ENCODE assay signal across 8 cellular contexts in the genomic region with DNA sequence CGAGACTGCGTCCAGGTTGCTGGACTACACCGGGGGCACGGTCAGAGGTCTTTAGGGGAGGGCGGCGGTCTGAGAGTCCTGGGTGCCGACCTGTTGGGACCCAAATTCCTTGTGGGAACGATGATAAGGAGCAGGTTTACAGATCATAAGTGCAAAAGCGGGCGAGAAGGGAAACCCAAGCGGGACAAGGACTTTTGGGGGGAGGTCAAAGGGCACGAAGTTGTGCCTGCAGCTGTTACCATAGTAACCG. TPM values are rescaled to one million over a fixed set of nuclear protein-coding genes. Genes with fewer than 3 reads are reported as not detected.
DNase-seq lines count a peak whose midpoint lies in the region; ATAC-seq and TF ChIP-seq lines count a peak whose summit lies in the region.

No MANE protein-coding gene starts in this region.

- DNase-seq in SK-N-SH (no peak), epithelial cell of prostate (ENCODE audit: low read depth, low spot score) (no peak), omental fat pad (ENCODE audit: low spot score) (peak; percentile 84), upper lobe of left lung (peak in 1 of 2 donors; percentile 94), UCSD-AML1 (lab: John Stamatoyannopoulos, UW; ENCODE audit: unreplicated experiment) (no peak)
- DNase-seq in activated CD4-positive, alpha-beta T cell treated with anti-CD3 and anti-CD28 coated beads, Interleukin-2, amount 50 U/mL, for 1 hour, result peak; percentile 78

- 3% methylated on average over 5 of the region's 13 CpGs for WGBS in SK-N-SH (ENCODE audit: low lambda C conversion rate)
- 0% methylated on average over 10 to 11 of the region's 13 CpGs for WGBS in upper lobe of left lung, 2 donors

- H3K4me3 ChIP-seq in SK-N-SH (ENCODE audit: low read depth in 2 of 2, low read length in 1 of 2) (peak overlapping the region; percentile 93 to 99), upper lobe of left lung (peak overlapping the region; percentile 88 to 94 (median 92))

- peaks cover 36 to 39% of the 10 kb centered on the region in 2 experiments for H3K36me3 ChIP-seq in SK-N-SH (replicated peaks in 1 of 2; ENCODE audit: control insufficient read depth in 1 of 2, insufficient read depth in 2 of 2, low read length in 1 of 2)
- H3K36me3 ChIP-seq in upper lobe of left lung, result peaks cover 0 to 32% (median 28%) of the 10 kb centered on the region in 4 donors

- CTCF ChIA-PET in SK-N-SH (lab: Yijun Ruan, JAX), result interaction anchor here (1.0 to 9.4 kb wide), 3 partner anchors 14 to 73 kb away, joined by 3 to 140 read pairs (median 17); no protein-coding TSS in a partner anchor

- peaks cover 41% of the 10 kb centered on the region for H3K79me2 ChIP-seq in SK-N-SH (ENCODE audit: insufficient read depth)

- no peak for TF ChIP-seq CTCF in SK-N-SH (IDR thresholded peaks at IDR 0.05)
- TF ChIP-seq CTCF in omental fat pad (IDR thresholded peaks at IDR 0.05), result no peak
- peak in 1 of 6 experiments; percentile 8 for TF ChIP-seq CTCF in upper lobe of left lung (IDR thresholded peaks at IDR 0.05)

- peaks cover 15 to 17% of the 10 kb centered on the region in 2 experiments for H3K4me1 ChIP-seq in SK-N-SH (ENCODE audit: control insufficient read depth in 1 of 2, insufficient read depth in 2 of 2, low read depth in 1 of 2, low read length in 1 of 2)
- peaks cover 17 to 25% (median 22%) of the 10 kb centered on the region in 4 donors for H3K4me1 ChIP-seq in upper lobe of left lung

- POLR2A ChIA-PET in SK-N-SH (lab: Yijun Ruan, JAX), result interaction anchor here (1.1 to 3.6 kb wide), 4 partner anchors 9 to 59 kb away, joined by 3 to 22 read pairs (median 12); partner anchors contain the start of gene ABCF1

- peak in 1 of 4 donors; percentile 39 for TF ChIP-seq POLR2A in upper lobe of left lung (IDR thresholded peaks at IDR 0.05)

- no peak for TF ChIP-seq RAD21 in SK-N-SH (IDR thresholded peaks at IDR 0.05; ENCODE audit: low read length)

- H3F3A ChIP-seq in SK-N-SH (replicated peaks; ENCODE audit: insufficient read depth), result peaks cover 10% of the 10 kb centered on the region

- no peaks in the 10 kb centered on the region for H3K27me3 ChIP-seq in SK-N-SH (ENCODE audit: insufficient read depth)
- no peaks in the 10 kb centered on the region for H3K27me3 ChIP-seq in upper lobe of left lung

- peak overlapping the region; percentile 93 for H3K9ac ChIP-seq in SK-N-SH

- TF ChIP-seq EP300 in SK-N-SH (IDR thresholded peaks at IDR 0.05; ENCODE audit: borderline replicate concordance in 1 of 2, low read depth in 1 of 2, low read length in 1 of 2), result no peak
- no peak for TF ChIP-seq EP300 in upper lobe of left lung (IDR thresholded peaks at IDR 0.05)

- H3K9me3 ChIP-seq in SK-N-SH, result no peaks in the 10 kb centered on the region
- H3K9me3 ChIP-seq in upper lobe of left lung, result no peaks in the 10 kb centered on the region

- no peak for ATAC-seq in SK-N-SH treated with all-trans-retinoic acid at 6 μM for 48 hours
- no peak for ATAC-seq in omental fat pad (ENCODE audit: low FRiP score)
- no peak for ATAC-seq in upper lobe of left lung (ENCODE audit: low FRiP score in 2 of 2)
- no peak for ATAC-seq in GM19023 (IDR thresholded peaks at IDR 0.05; ENCODE audit: unreplicated experiment)

- peak overlapping the region; percentile 90 to 99 for H3K27ac ChIP-seq in SK-N-SH (ENCODE audit: low read depth in 2 of 2, low read length in 1 of 2)
- peak overlapping the region; percentile 90 for H3K27ac ChIP-seq in epithelial cell of prostate
- peak overlapping the region; percentile 96 to 99 (median 98) for H3K27ac ChIP-seq in upper lobe of left lung

- H3K4me2 ChIP-seq in SK-N-SH, result peak overlapping the region; percentile 95

- H3K9me2 ChIP-seq in SK-N-SH, result no peaks in the 10 kb centered on the region

- H4K20me1 ChIP-seq in SK-N-SH (ENCODE audit: insufficient read depth), result no peaks in the 10 kb centered on the region

- peak overlapping the region; percentile 87 for H2AFZ ChIP-seq in SK-N-SH (ENCODE audit: low read depth)

TF ChIP-seq in SK-N-SH, 30 proteins besides CTCF, POLR2A, EP300 and RAD21 (continues in another document):
- TF ChIP-seq NRF1 (IDR thresholded peaks at IDR 0.05; ENCODE audit: low read depth, low read length) (no peak), SMC3 (IDR thresholded peaks at IDR 0.05; ENCODE audit: low read depth, low read length) (no peak), FOXM1 (IDR thresholded peaks at IDR 0.05; ENCODE audit: low read depth) (no peak), FOSL2 (IDR thresholded peaks at IDR 0.05; ENCODE audit: borderline replicate concordance, low read depth) (no peak), NFIC (IDR thresholded peaks at IDR 0.05; ENCODE audit: borderline replicate concordance) (no peak), FOXJ3 (CRISPR knock-in tag; IDR thresholded peaks at IDR 0.05) (no peak), TEAD4 (IDR thresholded peaks at IDR 0.05; ENCODE audit: borderline replicate concordance, insufficient read depth) (no peak), CHD2 (IDR thresholded peaks at IDR 0.05; ENCODE audit: low read length, partially characterized antibody) (no peak)
- TF ChIP-seq, protein P1, sequence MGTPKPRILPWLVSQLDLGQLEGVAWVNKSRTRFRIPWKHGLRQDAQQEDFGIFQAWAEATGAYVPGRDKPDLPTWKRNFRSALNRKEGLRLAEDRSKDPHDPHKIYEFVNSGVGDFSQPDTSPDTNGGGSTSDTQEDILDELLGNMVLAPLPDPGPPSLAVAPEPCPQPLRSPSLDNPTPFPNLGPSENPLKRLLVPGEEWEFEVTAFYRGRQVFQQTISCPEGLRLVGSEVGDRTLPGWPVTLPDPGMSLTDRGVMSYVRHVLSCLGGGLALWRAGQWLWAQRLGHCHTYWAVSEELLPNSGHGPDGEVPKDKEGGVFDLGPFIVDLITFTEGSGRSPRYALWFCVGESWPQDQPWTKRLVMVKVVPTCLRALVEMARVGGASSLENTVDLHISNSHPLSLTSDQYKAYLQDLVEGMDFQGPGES (IDR thresholded peaks at IDR 0.05; ENCODE audit: low read depth, low read length), result no peak

TF ChIP-seq in SK-N-SH treated with all-trans-retinoic acid at 6 μM for 48 hours, 23 proteins besides CTCF, POLR2A, EP300 and RAD21 (continues in another document):
- TF ChIP-seq PPARA (CRISPR knock-in tag; IDR thresholded peaks at IDR 0.05; ENCODE audit: borderline replicate concordance), result no peak
- TF ChIP-seq ARNTL (CRISPR knock-in tag; IDR thresholded peaks at IDR 0.05; ENCODE audit: borderline replicate concordance, low read depth), result no peak
- no peak for TF ChIP-seq RARB (CRISPR knock-in tag; IDR thresholded peaks at IDR 0.05)
- TF ChIP-seq TOX (CRISPR knock-in tag; IDR thresholded peaks at IDR 0.05; ENCODE audit: borderline replicate concordance), result no peak
- TF ChIP-seq BACH2 (CRISPR knock-in tag; IDR thresholded peaks at IDR 0.05; ENCODE audit: borderline replicate concordance), result no peak
- TF ChIP-seq, protein P2, sequence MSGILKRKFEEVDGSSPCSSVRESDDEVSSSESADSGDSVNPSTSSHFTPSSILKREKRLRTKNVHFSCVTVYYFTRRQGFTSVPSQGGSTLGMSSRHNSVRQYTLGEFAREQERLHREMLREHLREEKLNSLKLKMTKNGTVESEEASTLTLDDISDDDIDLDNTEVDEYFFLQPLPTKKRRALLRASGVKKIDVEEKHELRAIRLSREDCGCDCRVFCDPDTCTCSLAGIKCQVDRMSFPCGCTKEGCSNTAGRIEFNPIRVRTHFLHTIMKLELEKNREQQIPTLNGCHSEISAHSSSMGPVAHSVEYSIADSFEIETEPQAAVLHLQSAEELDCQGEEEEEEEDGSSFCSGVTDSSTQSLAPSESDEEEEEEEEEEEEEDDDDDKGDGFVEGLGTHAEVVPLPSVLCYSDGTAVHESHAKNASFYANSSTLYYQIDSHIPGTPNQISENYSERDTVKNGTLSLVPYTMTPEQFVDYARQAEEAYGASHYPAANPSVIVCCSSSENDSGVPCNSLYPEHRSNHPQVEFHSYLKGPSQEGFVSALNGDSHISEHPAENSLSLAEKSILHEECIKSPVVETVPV (CRISPR knock-in tag; IDR thresholded peaks at IDR 0.05), result no peak
- no peak for TF ChIP-seq OSR1 (CRISPR knock-in tag; IDR thresholded peaks at IDR 0.05)
- TF ChIP-seq, protein P3, sequence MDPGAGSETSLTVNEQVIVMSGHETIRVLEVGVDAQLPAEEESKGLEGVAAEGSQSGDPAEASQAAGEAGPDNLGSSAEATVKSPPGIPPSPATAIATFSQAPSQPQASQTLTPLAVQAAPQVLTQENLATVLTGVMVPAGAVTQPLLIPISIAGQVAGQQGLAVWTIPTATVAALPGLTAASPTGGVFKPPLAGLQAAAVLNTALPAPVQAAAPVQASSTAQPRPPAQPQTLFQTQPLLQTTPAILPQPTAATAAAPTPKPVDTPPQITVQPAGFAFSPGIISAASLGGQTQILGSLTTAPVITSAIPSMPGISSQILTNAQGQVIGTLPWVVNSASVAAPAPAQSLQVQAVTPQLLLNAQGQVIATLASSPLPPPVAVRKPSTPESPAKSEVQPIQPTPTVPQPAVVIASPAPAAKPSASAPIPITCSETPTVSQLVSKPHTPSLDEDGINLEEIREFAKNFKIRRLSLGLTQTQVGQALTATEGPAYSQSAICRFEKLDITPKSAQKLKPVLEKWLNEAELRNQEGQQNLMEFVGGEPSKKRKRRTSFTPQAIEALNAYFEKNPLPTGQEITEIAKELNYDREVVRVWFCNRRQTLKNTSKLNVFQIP (CRISPR knock-in tag; IDR thresholded peaks at IDR 0.05; ENCODE audit: borderline replicate concordance, low read depth), result no peak
- TF ChIP-seq SNAI2 (CRISPR knock-in tag; IDR thresholded peaks at IDR 0.05), result no peak

RNA-seq across cellular contexts. Expression of gene GNL1, which starts 0.3 kb away (rescaled TPM):
- polyA plus RNA-seq in SK-N-SH (2012; rRNA removed), result 36.4 and 43.3 TPM in 2 replicates
- polyA plus RNA-seq in SK-N-SH (2012; cell fraction: cytosol; rRNA removed), result 22.2 and 31.4 TPM in 2 replicates
- polyA plus RNA-seq in SK-N-SH (2012; cell fraction: nucleus; rRNA removed), result 48.8 and 67.1 TPM in 2 replicates
- total RNA-seq in omental fat pad (10 to 100 TPM; 40.1 to 50.6 (median 43.7) TPM), upper lobe of left lung (10 to 100 TPM; 30.4 to 60.6 (median 51.2) TPM)

RNA-seq across cellular contexts. Expression of gene PRR3, which starts 0.5 kb away (rescaled TPM):
- polyA plus RNA-seq in SK-N-SH (2012; rRNA removed), result 21.2 and 26.0 TPM in 2 replicates
- 18.2 and 20.1 TPM in 2 replicates for polyA plus RNA-seq in SK-N-SH (2012; cell fraction: cytosol; rRNA removed)
- 22.4 and 25.0 TPM in 2 replicates for polyA plus RNA-seq in SK-N-SH (2012; cell fraction: nucleus; rRNA removed)
- 10 to 100 TPM in 1 of 4 donors, 1 to 10 TPM in 3; 5.0 to 10.4 (median 7.5) TPM for total RNA-seq in omental fat pad
- 10 to 100 TPM in 1 of 6 donors, 1 to 10 TPM in 5; 6.0 to 13.6 (median 7.0) TPM for total RNA-seq in upper lobe of left lung

RNA-seq across cellular contexts. Expression of gene ABCF1, which starts 14.6 kb away (rescaled TPM):
- 42.5 and 53.4 TPM in 2 replicates for polyA plus RNA-seq in SK-N-SH (2012; rRNA removed)
- 38.9 and 40.2 TPM in 2 replicates for polyA plus RNA-seq in SK-N-SH (2012; cell fraction: cytosol; rRNA removed)
- 62.5 and 80.8 TPM in 2 replicates for polyA plus RNA-seq in SK-N-SH (2012; cell fraction: nucleus; rRNA removed)
- total RNA-seq in omental fat pad (10 to 100 TPM; 34.4 to 86.0 (median 51.1) TPM), upper lobe of left lung (10 to 100 TPM; 41.2 to 57.6 (median 52.9) TPM)

Comparison
In these comparisons a context has a peak if more than half of its experiments do, and no peak if none do; other contexts are left out.
1. DNase-seq: peak in activated CD4-positive, alpha-beta T cell treated with anti-CD3 and anti-CD28 coated beads, Interleukin-2, amount 50 U/mL, for 1 hour (single experiment) and omental fat pad (single experiment); none in SK-N-SH (single experiment), epithelial cell of prostate (single experiment) and UCSD-AML1 (single experiment).
2. Peak in every context shown above with its lines, with median percentiles within 50 percentile points of each other: H3K27ac ChIP-seq.